12 cellular contexts compared by ENCODE assay signal in genomic region chr14:31692376-31692781, GRCh38.
DNase-seq lines count a peak whose midpoint lies in the region; TF ChIP-seq lines count a peak whose summit lies in the region.
"Had no signal": no experiment of that assay in that cellular context is flagged by ENCODE, and none has a peak within 500 bp of the region (broad histone marks: within the 10 kb centered on the region; RNA-seq: fewer than 3 reads in every experiment).

No MANE protein-coding gene starts in this region.

- no peak overlapping the region for H3K4me3 ChIP-seq in cardiac fibroblast (replicated peaks in 1 of 2; ENCODE audit: low read depth in 2 of 2, low read length in 2 of 2)
- H3K4me3 ChIP-seq: lower lobe of right lung had no signal

- DNase-seq in GM03348 (ENCODE audit: low spot score) = peak; percentile 33
- peak; percentile 86 for DNase-seq in NCI-H1105 treated with DMSO at 0.1 percent for 48 hours (lab: John Stamatoyannopoulos, UW)
- DNase-seq in cardiac fibroblast (ENCODE audit: low read depth in 2 of 2) = peak; percentile 21 to 41
- DNase-seq in pons (ENCODE audit: low spot score) = peak; percentile 6
- no peak for DNase-seq in NOMO-1 (lab: John Stamatoyannopoulos, UW; ENCODE audit: unreplicated experiment in 2 of 2)
- DNase-seq in T-helper 9 cell = no peak
- DNase-seq in stimulated activated CD4-positive, alpha-beta T cell treated with anti-CD3 and anti-CD28 coated beads, Interleukin-2, amount 100 ng/mL, for 48 hours = no peak
- DNase-seq: activated T-cell treated with anti-CD3 and anti-CD28 coated beads, Interleukin-2, amount 50 U/mL, for 48 hours; lower lobe of right lung; NCI-H1930; retina; SIG-M5 had no signal

- no peak for TF ChIP-seq CTCF in cardiac fibroblast (IDR thresholded peaks at IDR 0.05; ENCODE audit: low read depth, low read length)

Comparison
In these comparisons a context has a peak if more than half of its experiments do, and no peak if none do; other contexts are left out.
1. DNase-seq: peak in GM03348 (single experiment), NCI-H1105 treated with DMSO at 0.1 percent for 48 hours (single experiment), cardiac fibroblast (2 of 2) and pons (single experiment); none in NOMO-1 (0 of 2), T-helper 9 cell (single experiment) and stimulated activated CD4-positive, alpha-beta T cell treated with anti-CD3 and anti-CD28 coated beads, Interleukin-2, amount 100 ng/mL, for 48 hours (0 of 2).